1 cellular context compared by ENCODE assay signal in the genomic region with DNA sequence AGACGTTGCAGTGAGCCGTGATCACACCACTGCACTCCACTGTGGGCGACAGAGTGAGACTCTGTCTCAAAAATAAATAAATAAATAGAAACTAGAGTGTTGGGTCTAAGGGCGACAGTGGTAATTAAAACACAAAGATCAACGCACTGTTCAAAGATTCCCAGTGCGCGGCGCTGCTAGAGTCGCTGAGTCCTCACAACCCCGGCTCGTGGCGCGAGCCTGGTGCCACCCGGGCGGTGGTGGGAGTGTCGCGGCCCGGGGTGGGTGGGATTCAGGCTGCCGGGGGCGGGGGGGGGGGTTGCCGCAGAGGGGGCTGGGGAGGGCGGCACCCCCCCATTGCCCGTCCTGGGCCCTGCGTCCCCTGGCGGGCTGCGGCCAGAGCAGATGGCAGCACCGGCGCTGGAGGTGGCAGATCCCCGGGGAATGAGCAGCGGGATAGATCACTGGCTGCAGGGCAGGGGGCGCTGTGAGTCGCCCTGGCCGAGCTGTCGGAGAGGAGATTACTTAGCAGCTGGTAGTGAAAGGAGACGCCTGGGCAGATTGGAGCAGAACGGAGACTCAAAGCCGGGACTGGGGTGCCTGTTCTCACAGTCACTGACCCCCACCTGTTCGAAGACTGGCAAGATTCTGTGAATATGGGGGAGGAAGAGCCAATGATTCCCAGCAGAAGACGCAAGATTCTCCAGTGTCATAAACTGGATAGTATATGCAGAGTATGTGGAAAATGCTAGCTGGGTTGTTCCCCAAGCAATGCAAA.
TF ChIP-seq lines count a peak whose summit lies in the region.

No MANE protein-coding gene starts in this region.

TF ChIP-seq in endothelial cell of umbilical vein, 7 proteins besides CTCF, POLR2A, EP300 and RAD21 (continued from another document):
- TF ChIP-seq GATA2 (IDR thresholded peaks at IDR 0.05; ENCODE audit: insufficient read depth, insufficient read length, low read depth, low read length) (no peak), MAX (IDR thresholded peaks at IDR 0.05; ENCODE audit: insufficient read depth, insufficient read length) (no peak), FOS (IDR thresholded peaks at IDR 0.05; ENCODE audit: borderline replicate concordance, insufficient read depth, low read length) (no peak), POLR2AphosphoS5 (IDR thresholded peaks at IDR 0.05; ENCODE audit: insufficient read depth, low read depth, low read length) (no peak), JUN (IDR thresholded peaks at IDR 0.05; ENCODE audit: borderline replicate concordance, insufficient read depth, insufficient read length, low read depth) (no peak)
